8 cellular contexts compared by ENCODE assay signal in genomic region chr22:28772633-28773460, GRCh38.
DNase-seq lines count a peak whose midpoint lies in the region; ATAC-seq lines count a peak whose summit lies in the region.

TSS of gene CCDC117 (plus strand) at chr22:28772695. CDS start at chr22:28772850, 155 bp downstream.

- peak; percentile 95 for DNase-seq in AG20443 (ENCODE audit: low spot score)
- DNase-seq in NCI-H345 (lab: John Stamatoyannopoulos, UW) = peak; percentile 91
- peak; percentile 90 for DNase-seq in activated CD4-positive, CD25-positive, alpha-beta regulatory T cell treated with anti-CD3 and anti-CD28 coated beads, Interleukin-2, amount 50 U/mL, for 16 hours (ENCODE audit: low read depth, low spot score)
- DNase-seq in central memory CD4-positive, alpha-beta T cell = peak; percentile 87
- peak; percentile 97 for DNase-seq in iris pigment epithelial cell (ENCODE audit: low read depth)
- peak; percentile 84 to 92 for DNase-seq in stimulated activated CD4-positive, alpha-beta T cell treated with anti-CD3 and anti-CD28 coated beads, Interleukin-12 subunit alpha, Interleukin-12 subunit beta, amount 100 ng/mL, for 24 hours (ENCODE audit: low read depth in 2 of 2)

- ATAC-seq in GM19025 (IDR thresholded peaks at IDR 0.05; ENCODE audit: low read depth, unreplicated experiment) = peak; percentile 87
- peak; percentile 85 for ATAC-seq in HG03280 (IDR thresholded peaks at IDR 0.05; ENCODE audit: unreplicated experiment)

Comparison
In these comparisons a context has a peak if more than half of its experiments do, and no peak if none do; other contexts are left out.
1. Peak in every context shown above with its lines: DNase-seq and ATAC-seq.